Comparison of ENCODE assay signal across 1 cellular context in the genomic region with DNA sequence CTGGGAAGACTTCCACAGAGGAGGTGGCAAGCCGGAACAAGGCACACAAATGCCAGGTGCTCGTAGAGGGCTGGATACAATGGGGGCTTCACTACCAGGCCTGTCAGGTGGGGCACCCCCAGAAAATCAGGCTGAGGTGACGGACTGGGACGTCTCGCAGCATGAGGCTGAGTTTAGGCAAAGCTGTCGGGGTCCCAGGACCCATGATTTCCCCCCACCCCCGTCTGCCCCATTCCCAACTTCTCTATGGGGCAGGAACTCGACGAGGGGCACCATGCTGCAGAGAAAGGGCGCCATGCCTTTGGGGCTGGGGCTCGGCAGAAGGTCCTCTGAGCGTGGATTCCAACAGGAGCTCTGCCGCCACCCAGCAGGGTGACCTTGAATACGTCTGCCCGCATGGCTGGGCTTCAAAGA.
A peak's percentile ranks its signal among the peaks of the same experiment; 100 is the strongest.
TF ChIP-seq lines count a peak whose summit lies in the region.

No MANE protein-coding gene starts in this region.

TF ChIP-seq in HepG2, 621 proteins besides CTCF, POLR2A, EP300 and RAD21 (continued from another document):
- 0 out of 2 replicates have a peak, but pooled peaks have one; percentile 91 for TF ChIP-seq FOXO4 (CRISPR knock-in tag; conservative IDR thresholded peaks at IDR 0.05)
- no peak for TF ChIP-seq EZH2 (conservative IDR thresholded peaks at IDR 0.05; ENCODE audit: low read depth, low read length)
- TF ChIP-seq SMARCC2 (IDR thresholded peaks at IDR 0.05) = no peak
- TF ChIP-seq ZNF496 (CRISPR knock-in tag; IDR thresholded peaks at IDR 0.05; ENCODE audit: insufficient replicate concordance) = no peak
- no peak; the same call in 1 of the 2 replicates for TF ChIP-seq ZNF510 (CRISPR knock-in tag; IDR thresholded peaks at IDR 0.05; ENCODE audit: low read depth)
- TF ChIP-seq XRCC5 (optimal IDR thresholded peaks at IDR 0.05; ENCODE audit: low read length) = no peak
- TF ChIP-seq FOXK1 (CRISPR knock-in tag; IDR thresholded peaks at IDR 0.05; ENCODE audit: borderline replicate concordance, low read depth) = no peak; the same call in 1 of the 2 replicates
- no peak for TF ChIP-seq ZNF552 (CRISPR knock-in tag; IDR thresholded peaks at IDR 0.05; ENCODE audit: borderline replicate concordance)
- TF ChIP-seq SMAD3 (CRISPR knock-in tag; IDR thresholded peaks at IDR 0.05) = no peak
- TF ChIP-seq, protein P1, sequence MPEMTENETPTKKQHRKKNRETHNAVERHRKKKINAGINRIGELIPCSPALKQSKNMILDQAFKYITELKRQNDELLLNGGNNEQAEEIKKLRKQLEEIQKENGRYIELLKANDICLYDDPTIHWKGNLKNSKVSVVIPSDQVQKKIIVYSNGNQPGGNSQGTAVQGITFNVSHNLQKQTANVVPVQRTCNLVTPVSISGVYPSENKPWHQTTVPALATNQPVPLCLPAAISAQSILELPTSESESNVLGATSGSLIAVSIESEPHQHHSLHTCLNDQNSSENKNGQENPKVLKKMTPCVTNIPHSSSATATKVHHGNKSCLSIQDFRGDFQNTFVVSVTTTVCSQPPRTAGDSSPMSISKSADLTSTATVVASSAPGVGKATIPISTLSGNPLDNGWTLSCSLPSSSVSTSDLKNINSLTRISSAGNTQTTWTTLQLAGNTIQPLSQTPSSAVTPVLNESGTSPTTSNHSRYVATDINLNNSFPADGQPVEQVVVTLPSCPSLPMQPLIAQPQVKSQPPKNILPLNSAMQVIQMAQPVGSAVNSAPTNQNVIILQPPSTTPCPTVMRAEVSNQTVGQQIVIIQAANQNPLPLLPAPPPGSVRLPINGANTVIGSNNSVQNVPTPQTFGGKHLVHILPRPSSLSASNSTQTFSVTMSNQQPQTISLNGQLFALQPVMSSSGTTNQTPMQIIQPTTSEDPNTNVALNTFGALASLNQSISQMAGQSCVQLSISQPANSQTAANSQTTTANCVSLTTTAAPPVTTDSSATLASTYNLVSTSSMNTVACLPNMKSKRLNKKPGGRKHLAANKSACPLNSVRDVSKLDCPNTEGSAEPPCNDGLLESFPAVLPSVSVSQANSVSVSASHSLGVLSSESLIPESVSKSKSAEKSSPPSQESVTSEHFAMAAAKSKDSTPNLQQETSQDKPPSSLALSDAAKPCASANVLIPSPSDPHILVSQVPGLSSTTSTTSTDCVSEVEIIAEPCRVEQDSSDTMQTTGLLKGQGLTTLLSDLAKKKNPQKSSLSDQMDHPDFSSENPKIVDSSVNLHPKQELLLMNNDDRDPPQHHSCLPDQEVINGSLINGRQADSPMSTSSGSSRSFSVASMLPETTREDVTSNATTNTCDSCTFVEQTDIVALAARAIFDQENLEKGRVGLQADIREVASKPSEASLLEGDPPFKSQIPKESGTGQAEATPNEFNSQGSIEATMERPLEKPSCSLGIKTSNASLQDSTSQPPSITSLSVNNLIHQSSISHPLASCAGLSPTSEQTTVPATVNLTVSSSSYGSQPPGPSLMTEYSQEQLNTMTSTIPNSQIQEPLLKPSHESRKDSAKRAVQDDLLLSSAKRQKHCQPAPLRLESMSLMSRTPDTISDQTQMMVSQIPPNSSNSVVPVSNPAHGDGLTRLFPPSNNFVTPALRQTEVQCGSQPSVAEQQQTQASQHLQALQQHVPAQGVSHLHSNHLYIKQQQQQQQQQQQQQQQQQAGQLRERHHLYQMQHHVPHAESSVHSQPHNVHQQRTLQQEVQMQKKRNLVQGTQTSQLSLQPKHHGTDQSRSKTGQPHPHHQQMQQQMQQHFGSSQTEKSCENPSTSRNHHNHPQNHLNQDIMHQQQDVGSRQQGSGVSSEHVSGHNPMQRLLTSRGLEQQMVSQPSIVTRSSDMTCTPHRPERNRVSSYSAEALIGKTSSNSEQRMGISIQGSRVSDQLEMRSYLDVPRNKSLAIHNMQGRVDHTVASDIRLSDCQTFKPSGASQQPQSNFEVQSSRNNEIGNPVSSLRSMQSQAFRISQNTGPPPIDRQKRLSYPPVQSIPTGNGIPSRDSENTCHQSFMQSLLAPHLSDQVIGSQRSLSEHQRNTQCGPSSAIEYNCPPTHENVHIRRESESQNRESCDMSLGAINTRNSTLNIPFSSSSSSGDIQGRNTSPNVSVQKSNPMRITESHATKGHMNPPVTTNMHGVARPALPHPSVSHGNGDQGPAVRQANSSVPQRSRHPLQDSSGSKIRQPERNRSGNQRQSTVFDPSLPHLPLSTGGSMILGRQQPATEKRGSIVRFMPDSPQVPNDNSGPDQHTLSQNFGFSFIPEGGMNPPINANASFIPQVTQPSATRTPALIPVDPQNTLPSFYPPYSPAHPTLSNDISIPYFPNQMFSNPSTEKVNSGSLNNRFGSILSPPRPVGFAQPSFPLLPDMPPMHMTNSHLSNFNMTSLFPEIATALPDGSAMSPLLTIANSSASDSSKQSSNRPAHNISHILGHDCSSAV (CRISPR knock-in tag; IDR thresholded peaks at IDR 0.05; ENCODE audit: borderline replicate concordance) = no peak
- TF ChIP-seq CCAR2 (optimal IDR thresholded peaks at IDR 0.05; ENCODE audit: low read depth, low read length) = no peak
- TF ChIP-seq, protein P2, sequence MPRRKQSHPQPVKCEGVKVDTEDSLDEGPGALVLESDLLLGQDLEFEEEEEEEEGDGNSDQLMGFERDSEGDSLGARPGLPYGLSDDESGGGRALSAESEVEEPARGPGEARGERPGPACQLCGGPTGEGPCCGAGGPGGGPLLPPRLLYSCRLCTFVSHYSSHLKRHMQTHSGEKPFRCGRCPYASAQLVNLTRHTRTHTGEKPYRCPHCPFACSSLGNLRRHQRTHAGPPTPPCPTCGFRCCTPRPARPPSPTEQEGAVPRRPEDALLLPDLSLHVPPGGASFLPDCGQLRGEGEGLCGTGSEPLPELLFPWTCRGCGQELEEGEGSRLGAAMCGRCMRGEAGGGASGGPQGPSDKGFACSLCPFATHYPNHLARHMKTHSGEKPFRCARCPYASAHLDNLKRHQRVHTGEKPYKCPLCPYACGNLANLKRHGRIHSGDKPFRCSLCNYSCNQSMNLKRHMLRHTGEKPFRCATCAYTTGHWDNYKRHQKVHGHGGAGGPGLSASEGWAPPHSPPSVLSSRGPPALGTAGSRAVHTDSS (CRISPR knock-in tag; conservative IDR thresholded peaks at IDR 0.05) = no peak
- no peak for TF ChIP-seq NFE2L2 (IDR thresholded peaks at IDR 0.05; ENCODE audit: low read length)
- TF ChIP-seq SOX13 (IDR thresholded peaks at IDR 0.05) = no peak
- TF ChIP-seq SOX13 (CRISPR knock-in tag; conservative IDR thresholded peaks at IDR 0.05 in 1 of 2, IDR thresholded peaks at IDR 0.05 in 1 of 2) = no peak
- TF ChIP-seq ZNF274 (CRISPR knock-in tag; IDR thresholded peaks at IDR 0.05) = no peak
- TF ChIP-seq FIP1L1 (IDR thresholded peaks at IDR 0.05; ENCODE audit: borderline replicate concordance, insufficient read depth, low read depth, low read length) = no peak
- TF ChIP-seq, protein P3, sequence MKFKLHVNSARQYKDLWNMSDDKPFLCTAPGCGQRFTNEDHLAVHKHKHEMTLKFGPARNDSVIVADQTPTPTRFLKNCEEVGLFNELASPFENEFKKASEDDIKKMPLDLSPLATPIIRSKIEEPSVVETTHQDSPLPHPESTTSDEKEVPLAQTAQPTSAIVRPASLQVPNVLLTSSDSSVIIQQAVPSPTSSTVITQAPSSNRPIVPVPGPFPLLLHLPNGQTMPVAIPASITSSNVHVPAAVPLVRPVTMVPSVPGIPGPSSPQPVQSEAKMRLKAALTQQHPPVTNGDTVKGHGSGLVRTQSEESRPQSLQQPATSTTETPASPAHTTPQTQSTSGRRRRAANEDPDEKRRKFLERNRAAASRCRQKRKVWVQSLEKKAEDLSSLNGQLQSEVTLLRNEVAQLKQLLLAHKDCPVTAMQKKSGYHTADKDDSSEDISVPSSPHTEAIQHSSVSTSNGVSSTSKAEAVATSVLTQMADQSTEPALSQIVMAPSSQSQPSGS (CRISPR knock-in tag; IDR thresholded peaks at IDR 0.05) = no peak
- peak; percentile 92; the same call in 1 of the 2 replicates for TF ChIP-seq ZNF275 (CRISPR knock-in tag; IDR thresholded peaks at IDR 0.05; ENCODE audit: borderline replicate concordance)
- TF ChIP-seq, protein P4, sequence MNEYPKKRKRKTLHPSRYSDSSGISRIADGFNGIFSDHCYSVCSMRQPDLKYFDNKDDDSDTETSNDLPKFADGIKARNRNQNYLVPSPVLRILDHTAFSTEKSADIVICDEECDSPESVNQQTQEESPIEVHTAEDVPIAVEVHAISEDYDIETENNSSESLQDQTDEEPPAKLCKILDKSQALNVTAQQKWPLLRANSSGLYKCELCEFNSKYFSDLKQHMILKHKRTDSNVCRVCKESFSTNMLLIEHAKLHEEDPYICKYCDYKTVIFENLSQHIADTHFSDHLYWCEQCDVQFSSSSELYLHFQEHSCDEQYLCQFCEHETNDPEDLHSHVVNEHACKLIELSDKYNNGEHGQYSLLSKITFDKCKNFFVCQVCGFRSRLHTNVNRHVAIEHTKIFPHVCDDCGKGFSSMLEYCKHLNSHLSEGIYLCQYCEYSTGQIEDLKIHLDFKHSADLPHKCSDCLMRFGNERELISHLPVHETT (CRISPR knock-in tag; conservative IDR thresholded peaks at IDR 0.05) = no peak
- no peak; the same call in 1 of the 2 replicates for TF ChIP-seq ZMYM2 (CRISPR knock-in tag; IDR thresholded peaks at IDR 0.05)
